Comparison of ENCODE assay signal across 27 cellular contexts in genomic region chr5:133933169-133933509, GRCh38. TPM values are rescaled to one million over a fixed set of nuclear protein-coding genes. Genes with fewer than 3 reads are reported as not detected.
DNase-seq lines count a peak whose midpoint lies in the region; ATAC-seq and TF ChIP-seq lines count a peak whose summit lies in the region.
"Had no signal": no experiment of that assay in that cellular context is flagged by ENCODE, and none has a peak within 500 bp of the region (broad histone marks: within the 10 kb centered on the region; RNA-seq: fewer than 3 reads in every experiment).

No MANE protein-coding gene starts in this region.

- H3K4me3 ChIP-seq in stomach (no peak overlapping the region), mesenchymal stem cell (ENCODE audit: insufficient read depth in 1 of 2, low read depth in 1 of 2, low read length in 2 of 2) (no peak overlapping the region)
- H3K4me3 ChIP-seq: esophagus squamous epithelium, gastroesophageal sphincter, GM23248, left lung, SJCRH30, transverse colon had no signal

- no peaks in the 10 kb centered on the region for H3K36me3 Mint-ChIP-seq in activated CD8-positive, alpha-beta T cell treated with anti-CD3 and anti-CD28 coated beads for 36 hours (ENCODE audit: low read depth)
- no peaks in the 10 kb centered on the region for H3K36me3 Mint-ChIP-seq in activated CD8-positive, alpha-beta T cell treated with anti-CD3 and anti-CD28 coated beads, Interleukin-2, amount 10 ng/mL, durations not matched to agents 7 days and 5 days (ENCODE audit: low read depth)
- H3K36me3 Mint-ChIP-seq in activated B cell treated with CpG ODN at 0.5 μM for 24 hours (ENCODE audit: low read depth): no peaks in the 10 kb centered on the region
- H3K36me3 Mint-ChIP-seq: mesothelial cell of epicardium; naive thymus-derived CD8-positive, alpha-beta T cell had no signal

- H3K9me3 ChIP-seq in stomach: no peaks in the 10 kb centered on the region
- H3K9me3 ChIP-seq in mesenchymal stem cell (ENCODE audit: control insufficient read depth, low read length): no peaks in the 10 kb centered on the region
- H3K9me3 ChIP-seq: esophagus squamous epithelium, gastroesophageal sphincter, left lung, SJCRH30, transverse colon had no signal

- no peak overlapping the region for H2BK15ac ChIP-seq in mesenchymal stem cell (ENCODE audit: low read depth, poor library complexity, severe bottlenecking)

- TF ChIP-seq EP300 in stomach (IDR thresholded peaks at IDR 0.05): no peak

- H2AK5ac ChIP-seq in mesenchymal stem cell (ENCODE audit: low read length, severe bottlenecking): no peak overlapping the region

- no peak overlapping the region for H3K23ac ChIP-seq in mesenchymal stem cell (ENCODE audit: low read length in 2 of 2)

- no peak overlapping the region for H2AFZ ChIP-seq in mesenchymal stem cell (ENCODE audit: low read depth, low read length)
- H2AFZ ChIP-seq: GM23248 had no signal

- no peak overlapping the region for H3K4me2 ChIP-seq in mesenchymal stem cell (ENCODE audit: low read length, poor library complexity, severe bottlenecking)
- H3K4me2 ChIP-seq: KMS-11 had no signal

- no peak for TF ChIP-seq POLR2A in stomach (IDR thresholded peaks at IDR 0.05)

- H3K4me3 Mint-ChIP-seq in activated CD8-positive, alpha-beta T cell treated with anti-CD3 and anti-CD28 coated beads for 36 hours: no peak overlapping the region
- no peak overlapping the region for H3K4me3 Mint-ChIP-seq in activated CD8-positive, alpha-beta T cell treated with anti-CD3 and anti-CD28 coated beads, Interleukin-2, amount 10 ng/mL, durations not matched to agents 7 days and 5 days
- H3K4me3 Mint-ChIP-seq in activated B cell treated with CpG ODN at 0.5 μM for 24 hours: peak overlapping the region; percentile 50
- H3K4me3 Mint-ChIP-seq: effector memory CD8-positive, alpha-beta T cell; HFFc6; mesothelial cell of epicardium had no signal

- POLR2A ChIA-PET in activated CD8-positive, alpha-beta T cell treated with anti-CD3 and anti-CD28 coated beads for 36 hours (lab: Charles Lee): no interaction called here
- POLR2A ChIA-PET in activated CD8-positive, alpha-beta T cell treated with anti-CD3 and anti-CD28 coated beads, Interleukin-2, amount 10 ng/mL, durations not matched to agents 7 days and 5 days (lab: Charles Lee): no interaction called here
- POLR2A ChIA-PET in activated B cell treated with CpG ODN at 0.5 μM for 24 hours (lab: Charles Lee): no interaction called here

- TF ChIP-seq CTCF in activated CD8-positive, alpha-beta T cell treated with anti-CD3 and anti-CD28 coated beads for 36 hours (IDR thresholded peaks at IDR 0.05): no peak
- no peak for TF ChIP-seq CTCF in activated B cell treated with CpG ODN at 0.5 μM for 24 hours (IDR thresholded peaks at IDR 0.05)
- no peak for TF ChIP-seq CTCF in stomach (IDR thresholded peaks at IDR 0.05)

- H2BK12ac ChIP-seq in mesenchymal stem cell (ENCODE audit: low read length in 2 of 2): no peak overlapping the region

- peaks cover 0 to 28% (median 11%) of the 10 kb centered on the region in 4 donors for H3K4me1 ChIP-seq in stomach
- peaks cover 15% of the 10 kb centered on the region for H3K4me1 ChIP-seq in mesenchymal stem cell (ENCODE audit: control insufficient read depth, insufficient read depth, low read depth, low read length)
- H3K4me1 ChIP-seq: left lung, transverse colon had no signal

- peaks cover 58% of the 10 kb centered on the region for H3K4me1 Mint-ChIP-seq in activated CD8-positive, alpha-beta T cell treated with anti-CD3 and anti-CD28 coated beads for 36 hours (ENCODE audit: low read depth)
- H3K4me1 Mint-ChIP-seq in activated CD8-positive, alpha-beta T cell treated with anti-CD3 and anti-CD28 coated beads, Interleukin-2, amount 10 ng/mL, durations not matched to agents 7 days and 5 days (ENCODE audit: low read depth): peaks cover 24% of the 10 kb centered on the region
- H3K4me1 Mint-ChIP-seq in activated B cell treated with CpG ODN at 0.5 μM for 24 hours: peaks cover 98% of the 10 kb centered on the region

- H3K36me3 ChIP-seq in stomach: no peaks in the 10 kb centered on the region
- peaks cover 0 to 4% of the 10 kb centered on the region in 2 experiments for H3K36me3 ChIP-seq in mesenchymal stem cell (ENCODE audit: control insufficient read depth in 1 of 2, insufficient read depth in 2 of 2, low read depth in 1 of 2, low read length in 2 of 2)
- H3K36me3 ChIP-seq: brain microvascular endothelial cell, esophagus squamous epithelium, gastroesophageal sphincter, left lung, SJCRH30, transverse colon had no signal

- H3K27ac Mint-ChIP-seq in activated CD8-positive, alpha-beta T cell treated with anti-CD3 and anti-CD28 coated beads for 36 hours: peak overlapping the region; percentile 63
- H3K27ac Mint-ChIP-seq in activated CD8-positive, alpha-beta T cell treated with anti-CD3 and anti-CD28 coated beads, Interleukin-2, amount 10 ng/mL, durations not matched to agents 7 days and 5 days: no peak overlapping the region
- peak overlapping the region; percentile 95 for H3K27ac Mint-ChIP-seq in activated B cell treated with CpG ODN at 0.5 μM for 24 hours
- H3K27ac Mint-ChIP-seq: HFFc6, mesothelial cell of epicardium had no signal

- no peak overlapping the region for H3K14ac ChIP-seq in mesenchymal stem cell (ENCODE audit: low read length in 2 of 2)

- H3K9ac ChIP-seq in mesenchymal stem cell (ENCODE audit: low read length): no peak overlapping the region
- H3K9ac ChIP-seq: GM23248, KMS-11 had no signal

- H2BK120ac ChIP-seq in mesenchymal stem cell (ENCODE audit: low read depth, low read length): no peak overlapping the region

- H3K27me3 Mint-ChIP-seq in activated CD8-positive, alpha-beta T cell treated with anti-CD3 and anti-CD28 coated beads for 36 hours: no peaks in the 10 kb centered on the region
- no peaks in the 10 kb centered on the region for H3K27me3 Mint-ChIP-seq in activated CD8-positive, alpha-beta T cell treated with anti-CD3 and anti-CD28 coated beads, Interleukin-2, amount 10 ng/mL, durations not matched to agents 7 days and 5 days (ENCODE audit: low read depth)
- no peaks in the 10 kb centered on the region for H3K27me3 Mint-ChIP-seq in activated B cell treated with CpG ODN at 0.5 μM for 24 hours

- H3K27me3 ChIP-seq in stomach (no peaks in the 10 kb centered on the region), mesenchymal stem cell (ENCODE audit: control insufficient read depth in 1 of 2, insufficient read depth in 1 of 2, low read length in 2 of 2) (peaks cover 0 to 23% of the 10 kb centered on the region in 2 experiments)
- H3K27me3 ChIP-seq: brain microvascular endothelial cell, esophagus squamous epithelium, gastroesophageal sphincter, left lung, SJCRH30, transverse colon had no signal

- no peak overlapping the region for H4K91ac ChIP-seq in mesenchymal stem cell (ENCODE audit: low read length)

- H2BK5ac ChIP-seq in mesenchymal stem cell (ENCODE audit: low read depth, low read length, poor library complexity, severe bottlenecking): no peak overlapping the region

- CTCF ChIA-PET in activated CD8-positive, alpha-beta T cell treated with anti-CD3 and anti-CD28 coated beads for 36 hours (lab: Charles Lee): no interaction called here
- CTCF ChIA-PET in activated CD8-positive, alpha-beta T cell treated with anti-CD3 and anti-CD28 coated beads, Interleukin-2, amount 10 ng/mL, durations not matched to agents 7 days and 5 days (lab: Charles Lee): no interaction called here
- CTCF ChIA-PET in activated B cell treated with CpG ODN at 0.5 μM for 24 hours (lab: Charles Lee): interaction anchor here (0.8 to 1.6 kb wide), 2 partner anchors 36 to 64 kb away, joined by 4 read pairs; no protein-coding TSS in a partner anchor

- H3K79me1 ChIP-seq in mesenchymal stem cell (replicated peaks; ENCODE audit: low read length, poor library complexity, severe bottlenecking): no peaks in the 10 kb centered on the region

- ATAC-seq in activated CD8-positive, alpha-beta T cell treated with anti-CD3 and anti-CD28 coated beads for 36 hours: no peak
- ATAC-seq in activated CD8-positive, alpha-beta T cell treated with anti-CD3 and anti-CD28 coated beads, Interleukin-2, amount 10 ng/mL, durations not matched to agents 7 days and 5 days: no peak
- ATAC-seq in activated B cell treated with CpG ODN at 0.5 μM for 24 hours (ENCODE audit: low read depth): no peak
- ATAC-seq: effector memory CD8-positive, alpha-beta T cell; gastroesophageal sphincter had no signal

- H3K9me3 Mint-ChIP-seq in activated CD8-positive, alpha-beta T cell treated with anti-CD3 and anti-CD28 coated beads for 36 hours: peaks cover 2% of the 10 kb centered on the region
- H3K9me3 Mint-ChIP-seq in activated CD8-positive, alpha-beta T cell treated with anti-CD3 and anti-CD28 coated beads, Interleukin-2, amount 10 ng/mL, durations not matched to agents 7 days and 5 days (ENCODE audit: insufficient read depth): no peaks in the 10 kb centered on the region
- H3K9me3 Mint-ChIP-seq in activated B cell treated with CpG ODN at 0.5 μM for 24 hours: no peaks in the 10 kb centered on the region
- H3K9me3 Mint-ChIP-seq: effector memory CD8-positive, alpha-beta T cell; mesothelial cell of epicardium; naive thymus-derived CD8-positive, alpha-beta T cell had no signal

- H3K18ac ChIP-seq in mesenchymal stem cell (ENCODE audit: low read depth in 1 of 2, low read length in 2 of 2): no peak overlapping the region

- H3K27ac ChIP-seq in caudate nucleus (ENCODE audit: low read depth, low read length) (peak overlapping the region; percentile 2), stomach (no peak overlapping the region), mesenchymal stem cell (ENCODE audit: low read length, poor library complexity, severe bottlenecking) (no peak overlapping the region)
- H3K27ac ChIP-seq: brain microvascular endothelial cell, esophagus squamous epithelium, gastroesophageal sphincter, GM23248, KMS-11, left lung, SJCRH30, transverse colon had no signal

- no peak overlapping the region for H3K4ac ChIP-seq in mesenchymal stem cell (ENCODE audit: low read depth in 1 of 2, low read length in 2 of 2)

- 31 to 55% (median 52%) methylated on average over 3 of the region's 3 CpGs for WGBS in stomach, 5 donors
- 81% methylated on average over 3 of the region's 3 CpGs for WGBS in mesenchymal stem cell

- H4K8ac ChIP-seq in mesenchymal stem cell (ENCODE audit: low read length): no peak overlapping the region

- intact Hi-C loops in activated CD8-positive, alpha-beta T cell treated with anti-CD3 and anti-CD28 coated beads for 36 hours (cut with micrococcal nuclease): loop anchor here (10.0 kb wide), 1 partner anchor 178 kb away; no protein-coding TSS in a partner anchor
- intact Hi-C loops in activated B cell treated with CpG ODN at 0.5 μM for 24 hours (cut with micrococcal nuclease): loop anchor here (5.0 to 10.0 kb wide), 2 partner anchors 169 to 1508 kb away; no protein-coding TSS in a partner anchor
- intact Hi-C loops in stomach (cut with DNase I; ENCODE audit: low total_unique reads): loop anchor here (10.0 kb wide), 1 partner anchor 508 kb away; no protein-coding TSS in a partner anchor

- no peak for DNase-seq in activated CD8-positive, alpha-beta T cell treated with anti-CD3 and anti-CD28 coated beads for 36 hours
- DNase-seq in activated CD8-positive, alpha-beta T cell treated with anti-CD3 and anti-CD28 coated beads, Interleukin-2, amount 10 ng/mL, durations not matched to agents 7 days and 5 days: no peak
- DNase-seq in activated B cell treated with CpG ODN at 0.5 μM for 24 hours (no peak), caudate nucleus (lab: John Stamatoyannopoulos, UW) (no peak), stomach (peak; percentile 41), mesenchymal stem cell (no peak), HuH-7.5 (ENCODE audit: low spot score) (no peak), activated gamma-delta T cell (lab: John Stamatoyannopoulos, UW) (no peak)
- DNase-seq: 8988T; brain microvascular endothelial cell; DMS153; effector memory CD8-positive, alpha-beta T cell; esophagus squamous epithelium; GM23248; HFFc6; NCI-H146; NCI-H2171; SJCRH30; stimulated activated CD4-positive, alpha-beta T cell treated with anti-CD3 and anti-CD28 coated beads, Interleukin-4, amount 100 ng/mL, for 1 hour; stimulated activated naive CD4-positive, alpha-beta T cell; T-helper 1 cell had no signal

RNA-seq across cellular contexts. Expression of gene C5orf15, which starts 35.3 kb away (rescaled TPM):
- 10 to 100 TPM; 27.4 to 30.8 TPM for total RNA-seq in activated CD8-positive, alpha-beta T cell treated with anti-CD3 and anti-CD28 coated beads for 36 hours
- 10 to 100 TPM; 19.2 to 21.3 TPM for total RNA-seq in activated CD8-positive, alpha-beta T cell treated with anti-CD3 and anti-CD28 coated beads, Interleukin-2, amount 10 ng/mL, durations not matched to agents 7 days and 5 days
- total RNA-seq in activated B cell treated with CpG ODN at 0.5 μM for 24 hours: 25.5 and 25.7 TPM in 2 replicates
- total RNA-seq in stomach: 10 to 100 TPM in 4 of 5 donors, 1 to 10 TPM in 1; 2.9 to 77.8 (median 31.2) TPM
- polyA plus RNA-seq in stomach: 10 to 100 TPM; 16.9 to 18.2 (median 17.7) TPM
- polyA plus RNA-seq in mesenchymal stem cell (2013, experiment 1 of 2): 132 TPM
- polyA plus RNA-seq in mesenchymal stem cell (2013, experiment 2 of 2): 138 TPM
